In genomic region chr19:17454579-17454978, GRCh38 we compare ENCODE assay signal across 2 cellular contexts.
TF ChIP-seq lines count a peak whose summit lies in the region.

No MANE protein-coding gene starts in this region.

TF ChIP-seq in SK-N-SH, 30 proteins besides CTCF, POLR2A, EP300 and RAD21:
- TF ChIP-seq YY1 (IDR thresholded peaks at IDR 0.05; ENCODE audit: low read depth) (no peak), FOXM1 (IDR thresholded peaks at IDR 0.05; ENCODE audit: low read depth) (no peak), EZH2phosphoT487 (IDR thresholded peaks at IDR 0.05; ENCODE audit: borderline replicate concordance, low read depth) (no peak), NRF1 (IDR thresholded peaks at IDR 0.05; ENCODE audit: low read depth, low read length) (no peak)
- TF ChIP-seq, protein P1, sequence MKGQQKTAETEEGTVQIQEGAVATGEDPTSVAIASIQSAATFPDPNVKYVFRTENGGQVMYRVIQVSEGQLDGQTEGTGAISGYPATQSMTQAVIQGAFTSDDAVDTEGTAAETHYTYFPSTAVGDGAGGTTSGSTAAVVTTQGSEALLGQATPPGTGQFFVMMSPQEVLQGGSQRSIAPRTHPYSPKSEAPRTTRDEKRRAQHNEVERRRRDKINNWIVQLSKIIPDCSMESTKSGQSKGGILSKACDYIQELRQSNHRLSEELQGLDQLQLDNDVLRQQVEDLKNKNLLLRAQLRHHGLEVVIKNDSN (IDR thresholded peaks at IDR 0.05; ENCODE audit: borderline replicate concordance, low read depth), result no peak

TF ChIP-seq in GM12891, 5 proteins besides CTCF, POLR2A, EP300 and RAD21:
- TF ChIP-seq TAF1 (IDR thresholded peaks at IDR 0.05; ENCODE audit: low read depth, low read length) (no peak), POU2F2 (IDR thresholded peaks at IDR 0.05; ENCODE audit: low read depth, low read length) (no peak), POLR2AphosphoS5 (IDR thresholded peaks at IDR 0.05; ENCODE audit: low read depth, low read length) (no peak), PAX5 (IDR thresholded peaks at IDR 0.05; ENCODE audit: insufficient read depth, low read length, severe bottlenecking) (no peak), SPI1 (IDR thresholded peaks at IDR 0.05; ENCODE audit: low read depth, low read length) (no peak)
